22 cellular contexts compared by ENCODE assay signal in genomic region chr15:85024003-85024402, GRCh38. TPM values are rescaled to one million over a fixed set of nuclear protein-coding genes. Genes with fewer than 3 reads are reported as not detected.
DNase-seq lines count a peak whose midpoint lies in the region; ATAC-seq, FAIRE-seq and TF ChIP-seq lines count a peak whose summit lies in the region.
"Had no signal": no experiment of that assay in that cellular context is flagged by ENCODE, and none has a peak within 500 bp of the region (broad histone marks: within the 10 kb centered on the region; RNA-seq: fewer than 3 reads in every experiment).

No MANE protein-coding gene starts in this region.

- CTCF ChIA-PET in GM12878 (lab: Yijun Ruan, JAX) = interaction anchor here (1.0 to 2.2 kb wide), 3 partner anchors 9 to 36 kb away, joined by 3 to 7 read pairs (median 5); no protein-coding TSS in a partner anchor

- H3K9me3 ChIP-seq in GM12878 (replicated peaks; ENCODE audit: control insufficient read depth, insufficient read depth, low read length) = no peaks in the 10 kb centered on the region
- no peaks in the 10 kb centered on the region for H3K9me3 ChIP-seq in liver (ENCODE audit: control insufficient read depth in 4 of 4, low read length in 3 of 4)
- H3K9me3 ChIP-seq: HAP-1, suprapubic skin had no signal

- DNase-seq in GM23338 (ENCODE audit: low spot score) (no peak), GM12878 (ENCODE audit: low read depth, low spot score) (no peak), posterior cingulate gyrus (no peak), germinal center (ENCODE audit: low spot score) (no peak), omental fat pad (ENCODE audit: low spot score) (no peak)
- DNase-seq: activated naive CD4-positive, alpha-beta T cell treated with anti-CD3 and anti-CD28 coated beads for 36 hours; central memory CD4-positive, alpha-beta T cell; NCI-H146; NCI-H526 treated with DMSO at 0.1 percent for 48 hours; occipital lobe had no signal

- H3F3A ChIP-seq in GM23338 (replicated peaks; ENCODE audit: low read depth) = no peaks in the 10 kb centered on the region

- H3K36me3 ChIP-seq in GM23338 (ENCODE audit: insufficient read depth) (no peaks in the 10 kb centered on the region), GM12878 (ENCODE audit: control insufficient read depth in 2 of 2, insufficient read depth in 2 of 2, low read length in 1 of 2) (no peaks in the 10 kb centered on the region), liver (ENCODE audit: control insufficient read depth in 4 of 4, insufficient read depth in 3 of 4, low read depth in 1 of 4, low read length in 3 of 4) (no peaks in the 10 kb centered on the region)
- H3K36me3 ChIP-seq: HAP-1, suprapubic skin had no signal

- FAIRE-seq in GM12878 (lab: Jason Lieb, UNC) = no peak
- FAIRE-seq: HTR-8/SVneo, urothelium cell line had no signal

- 93% methylated on average over 3 of the region's 3 CpGs for WGBS in GM12878 (ENCODE audit: insufficient coverage, insufficient replicate concordance, low lambda C conversion rate, missing lambda C conversion rate)
- WGBS in liver = 79% methylated on average over 3 of the region's 3 CpGs

- no peaks in the 10 kb centered on the region for H4K20me1 ChIP-seq in GM23338 (replicated peaks; ENCODE audit: insufficient read depth)
- no peaks in the 10 kb centered on the region for H4K20me1 ChIP-seq in GM12878 (ENCODE audit: control insufficient read depth, insufficient read depth)

- peaks cover 23% of the 10 kb centered on the region for H3K4me1 Mint-ChIP-seq in GM23338

- in situ Hi-C loops in GM12878 (cut with MboI) = no loop called here

- no peaks in the 10 kb centered on the region for H3K9me3 Mint-ChIP-seq in GM23338
- H3K9me3 Mint-ChIP-seq: activated naive CD4-positive, alpha-beta T cell treated with anti-CD3 and anti-CD28 coated beads for 36 hours; activated T-cell treated with anti-CD3 and anti-CD28 coated beads, Interleukin-2, amount 50 U/mL, for 72 hours; CD14-positive monocyte; memory B cell had no signal

- ATAC-seq in GM23338 (no peak), GM12878 (peak; percentile 2; the same call in 2 of the 3 replicates), omental fat pad (ENCODE audit: low FRiP score) (no peak)

- H3K36me3 Mint-ChIP-seq in GM23338 (ENCODE audit: low read depth) = no peaks in the 10 kb centered on the region
- H3K36me3 Mint-ChIP-seq: CD14-positive monocyte, memory B cell had no signal

- H3K4me1 ChIP-seq in GM23338 (ENCODE audit: insufficient read depth) = peaks cover 23% of the 10 kb centered on the region
- H3K4me1 ChIP-seq in GM12878 (ENCODE audit: control insufficient read depth, insufficient read depth, low read length) = peaks cover 39% of the 10 kb centered on the region
- H3K4me1 ChIP-seq in liver (ENCODE audit: control insufficient read depth in 4 of 4, insufficient read depth in 4 of 4, low read length in 3 of 4) = peaks cover 23 to 73% (median 52%) of the 10 kb centered on the region in 4 donors

- no peak for TF ChIP-seq CTCF in GM23338 (conservative IDR thresholded peaks at IDR 0.05; ENCODE audit: low read depth in 2 of 2)
- no peak for TF ChIP-seq CTCF in GM12878 (IDR thresholded peaks at IDR 0.05 in 2 of 3, conservative IDR thresholded peaks at IDR 0.05 in 1 of 3; ENCODE audit: control insufficient read depth in 2 of 3, extremely low read depth in 1 of 3, insufficient read depth in 1 of 3, low read depth in 3 of 3, low read length in 3 of 3)
- no peak for TF ChIP-seq CTCF in liver (IDR thresholded peaks at IDR 0.05; ENCODE audit: low read depth, low read length, missing input control)
- no peak for TF ChIP-seq CTCF in omental fat pad (IDR thresholded peaks at IDR 0.05)

- BruUV-seq in GM12878 (replicated peaks; lab: Mats Ljungman, UMichigan) = no TSS peak

- H3K79me2 ChIP-seq in GM23338 (replicated peaks; ENCODE audit: insufficient read depth) = peaks cover 22% of the 10 kb centered on the region
- H3K79me2 ChIP-seq in GM12878 (ENCODE audit: control insufficient read depth, insufficient read depth, low read length) = peaks cover 62% of the 10 kb centered on the region

- no peak overlapping the region for H3K27ac Mint-ChIP-seq in GM23338
- H3K27ac Mint-ChIP-seq: activated CD4-positive, alpha-beta T cell treated with anti-CD3 and anti-CD28 coated beads for 36 hours; activated naive CD4-positive, alpha-beta T cell treated with anti-CD3 and anti-CD28 coated beads for 36 hours; activated T-cell treated with anti-CD3 and anti-CD28 coated beads, Interleukin-2, amount 50 U/mL, for 72 hours; CD14-positive monocyte; memory B cell had no signal

- RAD21 ChIA-PET in GM12878 (lab: Charles Lee; ENCODE audit: unreplicated experiment) = interaction anchor here (0.5 to 4.6 kb wide), 7 partner anchors 13 to 43 kb away, joined by 3 to 21 read pairs (median 7); partner anchors contain the start of gene PDE8A

- H3K9ac ChIP-seq in GM12878 (ENCODE audit: control insufficient read depth, insufficient read depth, low read length) = no peak overlapping the region
- no peak overlapping the region for H3K9ac ChIP-seq in liver (ENCODE audit: low read depth in 1 of 2, low read length in 2 of 2)

- TF ChIP-seq EP300 in GM12878 (IDR thresholded peaks at IDR 0.05; ENCODE audit: borderline replicate concordance in 1 of 2, control insufficient read depth in 1 of 2, low read depth in 2 of 2, low read length in 2 of 2) = no peak

- H3K4me3 ChIP-seq in GM23338 = no peak overlapping the region
- H3K4me3 ChIP-seq in GM12878 = no peak overlapping the region
- no peak overlapping the region for H3K4me3 ChIP-seq in liver (ENCODE audit: low read depth in 1 of 3, low read length in 3 of 3)
- H3K4me3 ChIP-seq: HAP-1, SK-N-MC, suprapubic skin had no signal

- H3K27me3 Mint-ChIP-seq in GM23338 (ENCODE audit: insufficient read depth, low read depth, poor library complexity) = peaks cover 1% of the 10 kb centered on the region
- H3K27me3 Mint-ChIP-seq: activated CD4-positive, alpha-beta T cell treated with anti-CD3 and anti-CD28 coated beads for 36 hours; memory B cell had no signal

- H3K4me2 ChIP-seq in GM23338 = 0 out of 2 replicates have a peak overlapping the region, but pooled peaks have one; percentile 15
- H3K4me2 ChIP-seq in GM12878 (ENCODE audit: control insufficient read depth, insufficient read depth) = peak overlapping the region; percentile 56

- H3K27ac ChIP-seq in GM23338 (ENCODE audit: low read depth) = no peak overlapping the region
- peak overlapping the region; percentile 76 for H3K27ac ChIP-seq in GM12878 (ENCODE audit: control insufficient read depth, insufficient read depth)
- peak overlapping the region; percentile 83 to 92 for H3K27ac ChIP-seq in liver (ENCODE audit: low read depth in 1 of 2, low read length in 2 of 2)
- H3K27ac ChIP-seq in temporal lobe (ENCODE audit: low read depth, low read length) = peak overlapping the region; percentile 82
- H3K27ac ChIP-seq: RWPE1, SK-N-MC, suprapubic skin had no signal

- no peak overlapping the region for H3K4me3 Mint-ChIP-seq in GM23338
- H3K4me3 Mint-ChIP-seq: activated CD4-positive, alpha-beta T cell treated with anti-CD3 and anti-CD28 coated beads for 36 hours; activated naive CD4-positive, alpha-beta T cell treated with anti-CD3 and anti-CD28 coated beads for 36 hours; CD14-positive monocyte; memory B cell had no signal

- POLR2A ChIA-PET in GM12878 (lab: Charles Lee) = interaction anchor here (0.9 to 2.3 kb wide), 5 partner anchors 16 to 41 kb away, joined by 3 to 12 read pairs (median 4); no protein-coding TSS in a partner anchor

- TF ChIP-seq POLR2A in GM12878 (IDR thresholded peaks at IDR 0.05; ENCODE audit: low read depth, low read length) = no peak

- no peak for TF ChIP-seq RAD21 in GM12878 (IDR thresholded peaks at IDR 0.05; ENCODE audit: insufficient read depth, low read depth, low read length)
- TF ChIP-seq RAD21 in liver (IDR thresholded peaks at IDR 0.05) = no peak

- H3K9me2 ChIP-seq in GM23338 (ENCODE audit: insufficient read depth) = no peaks in the 10 kb centered on the region

- H2AFZ ChIP-seq in GM23338 = no peak overlapping the region
- no peak overlapping the region for H2AFZ ChIP-seq in GM12878 (ENCODE audit: control insufficient read depth, low read depth, low read length)

- no peaks in the 10 kb centered on the region for H3K27me3 ChIP-seq in GM23338 (ENCODE audit: insufficient read depth)
- no peaks in the 10 kb centered on the region for H3K27me3 ChIP-seq in GM12878 (replicated peaks in 1 of 2; ENCODE audit: control insufficient read depth in 2 of 2, insufficient read depth in 2 of 2, low read length in 1 of 2)
- H3K27me3 ChIP-seq in liver (ENCODE audit: control insufficient read depth in 4 of 4, insufficient read depth in 4 of 4, low read length in 3 of 4) = no peaks in the 10 kb centered on the region
- H3K27me3 ChIP-seq: suprapubic skin had no signal

- SMC1A ChIA-PET in GM12878 (lab: Charles Lee; ENCODE audit: uncharacterized antibody, unreplicated experiment) = interaction anchor here (0.8 to 2.1 kb wide), 5 partner anchors 10 to 30 kb away, joined by 3 to 12 read pairs (median 4); no protein-coding TSS in a partner anchor

- intact Hi-C loops in GM12878 (cut with micrococcal nuclease; ENCODE audit: unreplicated experiment) (loop anchor here (2.0 kb wide), 1 partner anchor 41 kb away; no protein-coding TSS in a partner anchor), posterior cingulate gyrus (cut with DNase I) (no loop called here)

TF ChIP-seq in GM12878, 131 proteins besides CTCF, POLR2A, EP300 and RAD21 (continues in another document):
- no peak for TF ChIP-seq ESRRA (IDR thresholded peaks at IDR 0.05; ENCODE audit: low read length)

TF ChIP-seq in liver, 16 proteins besides CTCF, POLR2A, EP300 and RAD21 (continues in another document):
- no peak for TF ChIP-seq SP1 (IDR thresholded peaks at IDR 0.05)

RNA-seq across cellular contexts. Expression of gene PDE8A, which starts 42.3 kb away (rescaled TPM):
- 7.5 and 12.0 TPM in 2 replicates for total RNA-seq in GM23338 (2014; rRNA removed; shearing (Covaris generic))
- 5.0 and 5.6 TPM in 2 replicates for polyA plus RNA-seq in GM23338 (2016; fragmentation: Nextera tagmentation; extraction: Ambion mirVana)
- 284 and 339 TPM in 2 replicates for total RNA-seq in GM12878 (2013; cell fraction: nucleolus; rRNA removed)
- total RNA-seq in GM12878 (2014; rRNA removed) = 26.2 and 37.3 TPM in 2 replicates
- 28.3 and 29.1 TPM in 2 replicates for total RNA-seq in GM12878 (2014; rRNA removed; fragmentation: Illumina TruSeq; extraction: Trizol)
- 26.8 and 28.4 TPM in 2 replicates for total RNA-seq in GM12878 (2021)
- polyA plus RNA-seq in GM12878 (2011; ENCODE audit: low read depth) = 21.8 TPM
- 69.2 and 83.5 TPM in 2 replicates for polyA plus RNA-seq in GM12878 (2011; rRNA removed)
- 30.3 and 31.9 TPM in 2 replicates for polyA plus RNA-seq in GM12878 (2011; cell fraction: cytosol; rRNA removed)
- 137 and 139 TPM in 2 replicates for polyA plus RNA-seq in GM12878 (2011; cell fraction: nucleus; rRNA removed)
- polyA plus RNA-seq in GM12878 (2012) = 21.2 and 25.2 TPM in 2 replicates
- 33.9 and 51.0 TPM in 2 replicates for polyA plus RNA-seq in GM12878 (2014; fragmentation: Illumina TruSeq; extraction: Trizol)
- polyA plus RNA-seq in GM12878 (2014; fragmentation: Nextera tagmentation; extraction: Ambion mirVana) = 1 to 10 TPM; 6.7 to 9.9 TPM
- 31.1 and 39.9 TPM in 2 replicates for polyA plus RNA-seq in GM12878 (2014; rRNA removed)
- 10 to 100 TPM; 12.0 to 14.8 TPM for polyA plus RNA-seq in GM12878 (2016; fragmentation: Nextera tagmentation; extraction: Ambion mirVana)
- polyA minus RNA-seq in GM12878 (2011; rRNA and poly(A)+ RNA removed) = 55.1 and 82.7 TPM in 2 replicates
- 17.4 and 24.4 TPM in 2 replicates for polyA minus RNA-seq in GM12878 (2011; cell fraction: cytosol; rRNA and poly(A)+ RNA removed)
- 46.2 and 60.8 TPM in 2 replicates for polyA minus RNA-seq in GM12878 (2011; cell fraction: nucleus; rRNA and poly(A)+ RNA removed)
- total RNA-seq in liver = 10 to 100 TPM; 14.6 to 47.5 TPM
- polyA plus RNA-seq in liver = 10 to 100 TPM; 11.2 to 18.6 TPM
- 10.3 TPM for total RNA-seq in temporal lobe
- total RNA-seq in omental fat pad = 10 to 100 TPM; 61.0 to 86.5 (median 79.0) TPM
